ENCODE assay signal across 1 cellular context in the genomic region with DNA sequence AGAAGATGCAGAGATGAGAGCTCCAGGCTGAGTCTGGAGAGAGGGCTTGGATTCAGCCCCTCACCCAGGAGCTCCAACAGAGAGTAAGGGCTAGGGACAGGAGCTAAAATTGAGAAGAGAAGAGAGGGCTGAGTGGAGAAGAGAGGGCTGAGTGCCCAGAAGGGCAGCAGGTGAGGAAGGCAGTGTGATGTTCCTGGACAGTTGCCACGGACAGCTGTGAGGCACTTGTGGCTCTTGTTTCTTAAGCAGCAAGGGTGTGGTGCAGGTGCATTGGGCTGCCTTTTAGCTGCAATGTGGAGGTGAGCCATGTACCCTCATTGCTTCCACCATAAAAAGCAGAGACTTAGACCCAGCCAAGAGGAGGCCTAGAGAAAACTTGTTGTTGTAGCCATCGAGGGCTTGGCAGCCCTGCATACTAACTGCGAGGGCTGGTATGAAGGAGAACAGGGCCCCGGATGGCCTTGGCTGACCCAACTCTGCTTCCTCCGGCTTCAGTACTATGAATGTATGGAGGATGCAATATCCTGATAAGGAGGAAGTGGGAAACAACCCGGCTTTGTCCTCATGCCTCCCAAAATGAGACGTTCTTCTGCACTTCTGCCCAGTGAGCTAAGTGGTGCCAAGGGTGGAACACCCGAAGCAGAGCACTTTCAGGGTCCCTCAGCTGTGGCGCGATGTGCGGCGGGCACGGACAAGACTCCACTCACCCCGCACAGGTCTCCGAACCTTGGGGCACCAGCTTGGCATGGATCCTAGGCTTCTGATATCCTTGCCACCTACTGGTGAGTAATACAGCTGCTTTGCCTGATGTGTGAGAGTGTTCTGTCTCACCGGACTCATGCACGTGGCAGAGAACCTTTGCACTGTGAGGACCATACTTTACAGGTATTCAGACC.
TF ChIP-seq lines count a peak whose summit lies in the region.

No MANE protein-coding gene starts in this region.

TF ChIP-seq in GM23338, 12 proteins besides CTCF, POLR2A, EP300 and RAD21 (continued from another document):
- no peak for TF ChIP-seq POLR2AphosphoS5 (IDR thresholded peaks at IDR 0.05; ENCODE audit: low read depth)
